In genomic region chr4:107453231-107453630, GRCh38 we compare ENCODE assay signal across 20 cellular contexts.
"Had no signal": no experiment of that assay in that cellular context is flagged by ENCODE, and none has a peak within 500 bp of the region (broad histone marks: within the 10 kb centered on the region; RNA-seq: fewer than 3 reads in every experiment).

No MANE protein-coding gene starts in this region.

- H3K4me3 Mint-ChIP-seq: activated B cell treated with CpG ODN at 0.5 μM for 24 hours; activated CD4-positive, alpha-beta T cell treated with anti-CD3 and anti-CD28 coated beads, Interleukin-2, amount 10 ng/mL, durations not matched to agents 24 days and 14 days; activated naive CD4-positive, alpha-beta T cell treated with anti-CD3 and anti-CD28 coated beads for 36 hours; activated naive CD8-positive, alpha-beta T cell; activated T-cell treated with anti-CD3 and anti-CD28 coated beads, Interleukin-2, amount 50 U/mL, for 4 hours had no signal

- H3K27ac ChIP-seq: KMS-11 had no signal

- H3K27ac Mint-ChIP-seq: activated B cell treated with CpG ODN at 0.5 μM for 24 hours; activated CD4-positive, alpha-beta T cell treated with anti-CD3 and anti-CD28 coated beads, Interleukin-2, amount 10 ng/mL, durations not matched to agents 24 days and 14 days; activated naive CD4-positive, alpha-beta T cell treated with anti-CD3 and anti-CD28 coated beads for 36 hours; activated naive CD8-positive, alpha-beta T cell had no signal

- H3K4me1 Mint-ChIP-seq: activated B cell treated with CpG ODN at 0.5 μM for 24 hours; activated CD4-positive, alpha-beta T cell treated with anti-CD3 and anti-CD28 coated beads, Interleukin-2, amount 10 ng/mL, durations not matched to agents 24 days and 14 days had no signal

- ATAC-seq: activated T-cell treated with anti-CD3 and anti-CD28 coated beads, Interleukin-2, amount 50 U/mL, for 4 hours had no signal

- DNase-seq: activated B cell treated with CpG ODN at 0.5 μM for 24 hours; activated CD4-positive, alpha-beta T cell treated with anti-CD3 and anti-CD28 coated beads for 1 hour; activated CD4-positive, alpha-beta T cell treated with anti-CD3 and anti-CD28 coated beads, Interleukin-2, amount 10 ng/mL, durations not matched to agents 24 days and 14 days; activated CD4-positive, alpha-beta T cell treated with anti-CD3 and anti-CD28 coated beads, Interleukin-2, amount 50 U/mL, for 48 hours; activated gamma-delta T cell; activated naive CD4-positive, alpha-beta T cell treated with anti-CD3 and anti-CD28 coated beads for 36 hours; activated T-cell treated with anti-CD3 and anti-CD28 coated beads, Interleukin-2, amount 50 U/mL, for 4 hours; caudate nucleus; MM.1S; NCI-H1105 treated with DMSO at 0.1 percent for 48 hours; NCI-H146; NCI-H187 treated with DMSO at 0.1 percent for 48 hours; NCI-H2081 treated with DMSO at 0.1 percent for 48 hours; NCI-H446; NCI-H524; SHP77 treated with DMSO at 0.1 percent for 48 hours; T-helper 2 cell; T1000 had no signal

- H3K36me3 Mint-ChIP-seq: activated naive CD8-positive, alpha-beta T cell had no signal

- H3K27me3 Mint-ChIP-seq: activated CD4-positive, alpha-beta T cell treated with anti-CD3 and anti-CD28 coated beads, Interleukin-2, amount 10 ng/mL, durations not matched to agents 24 days and 14 days had no signal

- H3K9me3 Mint-ChIP-seq: activated B cell treated with CpG ODN at 0.5 μM for 24 hours; activated CD4-positive, alpha-beta T cell treated with anti-CD3 and anti-CD28 coated beads, Interleukin-2, amount 10 ng/mL, durations not matched to agents 24 days and 14 days; activated naive CD4-positive, alpha-beta T cell treated with anti-CD3 and anti-CD28 coated beads for 36 hours; activated T-cell treated with anti-CD3 and anti-CD28 coated beads, Interleukin-2, amount 50 U/mL, for 4 hours had no signal
